ENCODE assay signal across 8 cellular contexts in genomic region chr7:114922652-114923402, GRCh38. TPM values are rescaled to one million over a fixed set of nuclear protein-coding genes. Genes with fewer than 3 reads are reported as not detected.
DNase-seq lines count a peak whose midpoint lies in the region; ATAC-seq and TF ChIP-seq lines count a peak whose summit lies in the region.

No MANE protein-coding gene starts in this region.

- H3K9me3 Mint-ChIP-seq in activated naive CD4-positive, alpha-beta T cell treated with anti-CD3 and anti-CD28 coated beads for 36 hours = no peaks in the 10 kb centered on the region

- CTCF ChIA-PET in Panc1 (lab: Charles Lee) = no interaction called here
- CTCF ChIA-PET in activated naive CD4-positive, alpha-beta T cell treated with anti-CD3 and anti-CD28 coated beads for 36 hours (lab: Charles Lee) = interaction anchor here (0.6 to 1.6 kb wide), 4 partner anchors 31 to 294 kb away, joined by 3 to 5 read pairs (median 3); no protein-coding TSS in a partner anchor

- H3K4me3 ChIP-seq in Panc1 (ENCODE audit: low read depth in 2 of 2, low read length in 2 of 2) (peak overlapping the region; percentile 59 to 81), heart left ventricle (peak overlapping the region; percentile 64 to 92 (median 84))

- in situ Hi-C loops in Panc1 (cut with HindIII; ENCODE audit: low pct_unique_long_range_greater_than_20kb, low sequenced_read_pairs) = no loop called here

- whole genome bisulfite sequencing in heart left ventricle, 4 donors = 0 to 1% (median 0%) methylated on average over 30 to 51 of the region's 51 CpGs

- H3K27me3 ChIP-seq in Panc1 (ENCODE audit: control insufficient read depth, insufficient read depth, low read length) (no peaks in the 10 kb centered on the region), heart left ventricle (no peaks in the 10 kb centered on the region)

- no peak for TF ChIP-seq POLR2A in heart left ventricle (IDR thresholded peaks at IDR 0.05)

- H3K4me1 Mint-ChIP-seq in activated naive CD4-positive, alpha-beta T cell treated with anti-CD3 and anti-CD28 coated beads for 36 hours (ENCODE audit: low read depth) = peaks cover 58% of the 10 kb centered on the region

- H3K36me3 ChIP-seq in Panc1 (ENCODE audit: control insufficient read depth, insufficient read depth, low read length) (no peaks in the 10 kb centered on the region), heart left ventricle (peaks cover 0 to 6% (median 0%) of the 10 kb centered on the region in 9 donors)

- BruUV-seq in Panc1 (replicated peaks; lab: Mats Ljungman, UMichigan) = no TSS peak

- peak overlapping the region; percentile 98 for H3K4me3 Mint-ChIP-seq in activated naive CD4-positive, alpha-beta T cell treated with anti-CD3 and anti-CD28 coated beads for 36 hours

- peak overlapping the region; percentile 99 for H3K27ac Mint-ChIP-seq in activated naive CD4-positive, alpha-beta T cell treated with anti-CD3 and anti-CD28 coated beads for 36 hours

- no peak for TF ChIP-seq CTCF in Panc1 (IDR thresholded peaks at IDR 0.05)
- TF ChIP-seq CTCF in heart left ventricle (IDR thresholded peaks at IDR 0.05) = no peak

- POLR2A ChIA-PET in Panc1 (lab: Charles Lee) = interaction anchor here (0.6 kb wide), 1 partner anchor 842 kb away, joined by 8 read pairs; no protein-coding TSS in a partner anchor

- intact Hi-C loops in Panc1 (cut with micrococcal nuclease; ENCODE audit: unreplicated experiment) (no loop called here), heart left ventricle (cut with DNase I) (loop anchor here in 6 of 10 donors (5.0 to 10.0 kb wide), 8 partner anchors 52 to 294 kb away; no protein-coding TSS in a partner anchor)
- intact Hi-C loops in activated naive CD4-positive, alpha-beta T cell treated with anti-CD3 and anti-CD28 coated beads for 36 hours (cut with micrococcal nuclease) = loop anchor here (1.0 to 5.0 kb wide), 4 partner anchors 8 to 1986 kb away; partner anchors contain the start of gene TES

- no peaks in the 10 kb centered on the region for H3K9me3 ChIP-seq in Panc1 (ENCODE audit: control insufficient read depth, insufficient read depth, low read depth, low read length)
- H3K9me3 ChIP-seq in heart left ventricle = no peaks in the 10 kb centered on the region

- ATAC-seq in GM18867 (IDR thresholded peaks at IDR 0.05; ENCODE audit: unreplicated experiment) (peak; percentile 40), HG03045 (IDR thresholded peaks at IDR 0.05; ENCODE audit: unreplicated experiment) (peak; percentile 29), Panc1 (peak; percentile 59), heart left ventricle (peak; percentile 52 to 74 (median 63))

- H3K27ac ChIP-seq in Panc1 (ENCODE audit: low read length) = peak overlapping the region; percentile 59; the same call in 1 of the 2 replicates
- peak overlapping the region; percentile 83 to 96 (median 92) for H3K27ac ChIP-seq in heart left ventricle

- peaks cover 15% of the 10 kb centered on the region for H3K36me3 Mint-ChIP-seq in activated naive CD4-positive, alpha-beta T cell treated with anti-CD3 and anti-CD28 coated beads for 36 hours (ENCODE audit: low read depth)

- H3K27me3 Mint-ChIP-seq in activated naive CD4-positive, alpha-beta T cell treated with anti-CD3 and anti-CD28 coated beads for 36 hours (ENCODE audit: low read depth) = no peaks in the 10 kb centered on the region

- DNase-seq in A172 (ENCODE audit: low spot score) (peak; percentile 21), Panc1 (ENCODE audit: low read depth, low spot score) (peak; percentile 12), heart left ventricle (peak; percentile 36 to 71 (median 44)), renal cortical epithelial cell (ENCODE audit: low read depth) (peak; percentile 59), NCI-H1930 (lab: John Stamatoyannopoulos, UW) (no peak)
- peak; percentile 67 for DNase-seq in activated naive CD4-positive, alpha-beta T cell treated with anti-CD3 and anti-CD28 coated beads for 36 hours

- H3K4me1 ChIP-seq in Panc1 (ENCODE audit: control insufficient read depth, insufficient read depth, low read length) = peaks cover 2% of the 10 kb centered on the region; the same call in 1 of the 2 replicates
- peaks cover 0 to 48% (median 17%) of the 10 kb centered on the region in 12 donors for H3K4me1 ChIP-seq in heart left ventricle

RNA-seq across cellular contexts. Expression of gene MDFIC, which starts 0.9 kb away (rescaled TPM):
- 25.2 and 37.7 TPM in 2 replicates for total RNA-seq in A172 (2014; rRNA removed; shearing (Covaris generic))
- total RNA-seq in Panc1 (2021; ENCODE audit: unreplicated experiment) (7.3 TPM), heart left ventricle (10 to 100 TPM; 20.6 to 51.8 (median 34.5) TPM), renal cortical epithelial cell (13.9 and 18.7 TPM in 2 replicates)
- polyA plus RNA-seq in Panc1 (2012; ENCODE audit: insufficient read length) = 5.6 TPM
- total RNA-seq in activated naive CD4-positive, alpha-beta T cell treated with anti-CD3 and anti-CD28 coated beads for 36 hours = 10 to 100 TPM; 79.4 to 93.1 TPM
- polyA plus RNA-seq in heart left ventricle = 10 to 100 TPM; 11.2 to 12.6 TPM

Comparison
In these comparisons a context has a peak if more than half of its experiments do, and no peak if none do; other contexts are left out.
1. DNase-seq: peak in A172 (single experiment), Panc1 (single experiment), activated naive CD4-positive, alpha-beta T cell treated with anti-CD3 and anti-CD28 coated beads for 36 hours (single experiment), heart left ventricle (5 of 5) and renal cortical epithelial cell (single experiment); none in NCI-H1930 (0 of 2).
2. Peak in every context shown above with its lines, with median percentiles within 50 percentile points of each other: ATAC-seq.